ENCODE assay signal across 8 cellular contexts in genomic region chr10:3172446-3173172, GRCh38. TPM values are rescaled to one million over a fixed set of nuclear protein-coding genes. Genes with fewer than 3 reads are reported as not detected.
DNase-seq lines count a peak whose midpoint lies in the region; ATAC-seq and TF ChIP-seq lines count a peak whose summit lies in the region.

TSS of gene PITRM1 (minus strand) at chr10:3172782. CDS start at chr10:3172772, 10 bp downstream.

- peak within 1 kb of the TSS; percentile 88 for H3K27ac Mint-ChIP-seq in WTC11
- H3K27ac Mint-ChIP-seq in immature natural killer cell = peak within 1 kb of the TSS; percentile 81 to 87 (median 86)

- CTCF ChIA-PET in AG04450 (lab: Charles Lee) (interaction anchor here (0.6 kb wide), 1 partner anchor 71 kb away, joined by 4 read pairs; no protein-coding TSS in a partner anchor), WTC11 (lab: Charles Lee) (interaction anchor here (0.9 to 2.3 kb wide), 7 partner anchors 20 to 612 kb away, joined by 3 to 25 read pairs (median 4); partner anchors contain the start of gene KLF6)

- peak; percentile 99 for DNase-seq in AG04450 (ENCODE audit: low read depth, low spot score)
- DNase-seq in NCI-H2227 treated with DMSO at 0.1 percent for 48 hours (lab: John Stamatoyannopoulos, UW) = peak; percentile 94
- peak; percentile 99 for DNase-seq in WTC11 (ENCODE audit: low spot score)
- peak; percentile 99 to 100 for DNase-seq in cardiac fibroblast (ENCODE audit: low read depth in 2 of 2)
- peak; percentile 99 for DNase-seq in immature natural killer cell
- peak; percentile 99 for DNase-seq in spleen

- H3K27me3 Mint-ChIP-seq in WTC11 (ENCODE audit: low read depth) (no peaks in the 10 kb centered on the region), immature natural killer cell (ENCODE audit: low read depth in 3 of 3) (peaks cover 6 to 11% (median 9%) of the 10 kb centered on the region in 3 donors)

- intact Hi-C loops in spleen (cut with DNase I; ENCODE audit: low total_unique reads) = no loop called here

- ATAC-seq in GM18907 (IDR thresholded peaks at IDR 0.05; ENCODE audit: unreplicated experiment) (peak; percentile 98), HG03159 (IDR thresholded peaks at IDR 0.05; ENCODE audit: unreplicated experiment) (peak; percentile 96), WTC11 (peak; percentile 85)

- H3K36me3 Mint-ChIP-seq in WTC11 (peaks cover 4% of the 10 kb centered on the region), immature natural killer cell (peaks cover 0 to 10% (median 8%) of the 10 kb centered on the region in 3 donors)

- peaks cover 8% of the 10 kb centered on the region; the same call in 1 of the 2 replicates for H3K9me3 ChIP-seq in AG04450 (ENCODE audit: control insufficient read depth, insufficient read depth, low read length)
- no peaks in the 10 kb centered on the region for H3K9me3 ChIP-seq in spleen

- TF ChIP-seq CTCF in AG04450 (IDR thresholded peaks at IDR 0.05; ENCODE audit: low read depth, low read length) = no peak
- TF ChIP-seq CTCF in WTC11 (IDR thresholded peaks at IDR 0.05) = no peak
- TF ChIP-seq CTCF in cardiac fibroblast (IDR thresholded peaks at IDR 0.05; ENCODE audit: low read depth, low read length) = no peak
- peak in 1 of 11 experiments; percentile 34 for TF ChIP-seq CTCF in spleen (IDR thresholded peaks at IDR 0.05 in 8 of 11, conservative IDR thresholded peaks at IDR 0.05 in 3 of 11)

- H3K4me1 ChIP-seq in spleen = peaks cover 5 to 33% (median 21%) of the 10 kb centered on the region in 6 donors

- H3K27me3 ChIP-seq in AG04450 (ENCODE audit: control insufficient read depth, insufficient read depth, low read length) (no peaks in the 10 kb centered on the region), spleen (replicated peaks in 1 of 7) (no peaks in the 10 kb centered on the region)

- POLR2A ChIA-PET in AG04450 (lab: Yijun Ruan, JAX) (interaction anchor here (0.6 to 1.6 kb wide), 10 partner anchors 9 to 127 kb away, joined by 3 to 7 read pairs (median 3); no protein-coding TSS in a partner anchor), WTC11 (lab: Charles Lee) (interaction anchor here (0.6 to 1.8 kb wide), 3 partner anchors 10 to 612 kb away, joined by 3 to 8 read pairs (median 3); partner anchors contain the start of gene KLF6)

- H3K4me3 Mint-ChIP-seq in WTC11 (peak within 1 kb of the TSS; percentile 83), immature natural killer cell (peak within 1 kb of the TSS; percentile 81 to 92 (median 89))

- H3K4me3 ChIP-seq in AG04450 (ENCODE audit: low read depth, low read length) = peak within 1 kb of the TSS; percentile 82
- H3K4me3 ChIP-seq in cardiac fibroblast (replicated peaks in 1 of 2; ENCODE audit: low read depth in 2 of 2, low read length in 2 of 2) = peak within 1 kb of the TSS; percentile 63 to 84
- peak within 1 kb of the TSS; percentile 58 to 98 (median 78) for H3K4me3 ChIP-seq in spleen

- peak within 1 kb of the TSS; percentile 89 for H3K27ac ChIP-seq in AG04450 (ENCODE audit: low read depth, low read length)
- H3K27ac ChIP-seq in spleen = peak within 1 kb of the TSS; percentile 80 to 94 (median 90)

- peaks cover 0 to 29% (median 21%) of the 10 kb centered on the region in 6 donors for H3K36me3 ChIP-seq in spleen

- H3K9me3 Mint-ChIP-seq in WTC11 (no peaks in the 10 kb centered on the region), immature natural killer cell (no peaks in the 10 kb centered on the region)

- WGBS in spleen, 5 donors = 0% methylated on average over 42 to 73 of the region's 73 CpGs

- TF ChIP-seq POLR2A in spleen (IDR thresholded peaks at IDR 0.05) = peak; percentile 92 to 96 (median 96)

- peaks cover 19% of the 10 kb centered on the region for H3K4me1 Mint-ChIP-seq in WTC11
- peaks cover 16 to 29% of the 10 kb centered on the region in 2 donors for H3K4me1 Mint-ChIP-seq in immature natural killer cell

TF ChIP-seq in WTC11, 78 proteins besides CTCF, POLR2A, EP300 and RAD21 (continues in another document):
- TF ChIP-seq EMX1 (CRISPR knock-in tag; IDR thresholded peaks at IDR 0.05) = no peak
- no peak for TF ChIP-seq TCF7 (CRISPR knock-in tag; IDR thresholded peaks at IDR 0.05; ENCODE audit: low read depth)
- TF ChIP-seq ZNF512 (CRISPR knock-in tag; IDR thresholded peaks at IDR 0.05; ENCODE audit: borderline replicate concordance) = no peak
- TF ChIP-seq ESRRA (CRISPR knock-in tag; IDR thresholded peaks at IDR 0.05; ENCODE audit: borderline replicate concordance) = no peak
- no peak for TF ChIP-seq PREB (CRISPR knock-in tag; IDR thresholded peaks at IDR 0.05; ENCODE audit: borderline replicate concordance)
- peak; percentile 73 for TF ChIP-seq ZBTB21 (CRISPR knock-in tag; IDR thresholded peaks at IDR 0.05; ENCODE audit: borderline replicate concordance)
- TF ChIP-seq SOX15 (CRISPR knock-in tag; IDR thresholded peaks at IDR 0.05) = no peak
- peak; percentile 69 for TF ChIP-seq NFYB (CRISPR knock-in tag; conservative IDR thresholded peaks at IDR 0.05; ENCODE audit: low read depth)
- TF ChIP-seq NFE2L1 (CRISPR knock-in tag; IDR thresholded peaks at IDR 0.05) = no peak
- TF ChIP-seq ZSCAN18 (CRISPR knock-in tag; IDR thresholded peaks at IDR 0.05) = no peak
- TF ChIP-seq MYBL2 (CRISPR knock-in tag; IDR thresholded peaks at IDR 0.05) = 0 out of 2 replicates have a peak, but pooled peaks have one; percentile 54
- TF ChIP-seq TEAD1 (CRISPR knock-in tag; IDR thresholded peaks at IDR 0.05) = peak; percentile 63; the same call in 1 of the 2 replicates
- TF ChIP-seq ZNF416 (CRISPR knock-in tag; IDR thresholded peaks at IDR 0.05) = 0 out of 2 replicates have a peak, but pooled peaks have one; percentile 3
- TF ChIP-seq PRRX2 (CRISPR knock-in tag; IDR thresholded peaks at IDR 0.05) = no peak
- TF ChIP-seq MAX (CRISPR knock-in tag; IDR thresholded peaks at IDR 0.05) = peak; percentile 92

RNA-seq across cellular contexts. Expression of gene PITRM1, which starts in this region (rescaled TPM):
- 52.8 and 71.0 TPM in 2 replicates for polyA plus RNA-seq in AG04450 (2011; rRNA removed)
- 63.4 and 71.1 TPM in 2 replicates for polyA minus RNA-seq in AG04450 (2011; rRNA and poly(A)+ RNA removed)
- 37.2 to 40.7 TPM (median 37.5 TPM) in 3 replicates for total RNA-seq in WTC11 (2021)
- polyA plus RNA-seq in immature natural killer cell = 10 to 100 TPM; 25.4 to 52.5 (median 35.2) TPM
- total RNA-seq in spleen = 10 to 100 TPM; 51.5 to 63.2 (median 56.8) TPM
- 10 to 100 TPM; 38.5 to 50.9 (median 46.6) TPM for polyA plus RNA-seq in spleen

Comparison
In these comparisons a context has a peak if more than half of its experiments do, and no peak if none do; other contexts are left out.
1. Peak in every context shown above with its lines: DNase-seq, ATAC-seq, H3K4me3 ChIP-seq and H3K27ac ChIP-seq.